ENCODE assay signal across 5 cellular contexts in genomic region chr15:49402515-49403296, GRCh38. TPM values are rescaled to one million over a fixed set of nuclear protein-coding genes. Genes with fewer than 3 reads are reported as not detected.
"Had no signal": no experiment of that assay in that cellular context is flagged by ENCODE, and none has a peak within 500 bp of the region (broad histone marks: within the 10 kb centered on the region; RNA-seq: fewer than 3 reads in every experiment).

No MANE protein-coding gene starts in this region.

RNA-seq across cellular contexts. Expression of gene FGF7, which starts 20.3 kb away (rescaled TPM):
- total RNA-seq: dermis microvascular lymphatic vessel endothelial cell, endodermal cell, endothelial cell of umbilical vein, epithelial cell of proximal tubule, foreskin keratinocyte had no signal
- polyA plus RNA-seq: endothelial cell of umbilical vein, foreskin keratinocyte had no signal
